Comparison of ENCODE assay signal across 21 cellular contexts in the genomic region with DNA sequence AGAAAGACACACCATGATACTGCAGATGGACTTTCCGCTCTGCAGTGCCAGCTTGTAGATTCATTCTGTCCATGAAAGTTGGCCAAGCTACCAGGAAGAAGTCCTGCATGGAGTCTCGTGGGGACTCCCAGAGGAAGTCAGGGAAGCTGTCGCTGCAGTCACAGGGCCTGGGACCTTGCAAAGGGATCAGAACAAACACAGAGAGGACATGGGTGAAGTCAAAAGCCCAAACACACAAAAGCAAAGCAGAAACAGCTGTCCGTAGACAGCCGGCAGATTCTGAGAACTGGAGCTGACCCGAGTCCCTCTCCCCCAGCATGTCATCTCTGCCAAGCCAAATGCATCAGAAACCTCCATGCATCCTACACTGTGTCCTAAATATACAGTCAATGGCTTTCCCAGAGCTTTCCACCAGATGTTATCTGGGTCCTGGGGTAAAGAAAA.
DNase-seq lines count a peak whose midpoint lies in the region; ATAC-seq and TF ChIP-seq lines count a peak whose summit lies in the region.
"Had no signal": no experiment of that assay in that cellular context is flagged by ENCODE, and none has a peak within 500 bp of the region (broad histone marks: within the 10 kb centered on the region; RNA-seq: fewer than 3 reads in every experiment).

No MANE protein-coding gene starts in this region.

- intact Hi-C loops in esophagus muscularis mucosa (cut with DNase I) (no loop called here), right lobe of liver (cut with DNase I) (no loop called here), spleen (cut with DNase I; ENCODE audit: low total_unique reads) (no loop called here)

- no peak for TF ChIP-seq EP300 in esophagus muscularis mucosa (IDR thresholded peaks at IDR 0.05)

- TF ChIP-seq POLR2A in esophagus muscularis mucosa (IDR thresholded peaks at IDR 0.05; ENCODE audit: low read depth) (no peak), right lobe of liver (IDR thresholded peaks at IDR 0.05) (no peak), spleen (IDR thresholded peaks at IDR 0.05) (no peak)

- DNase-seq in SK-N-DZ (ENCODE audit: low spot score) (peak; percentile 72), esophagus muscularis mucosa (ENCODE audit: extremely low spot score) (no peak), right lobe of liver (peak in 1 of 3 donors; percentile 19), spleen (no peak), NCI-H2029 treated with DMSO at 0.1 percent for 48 hours (lab: John Stamatoyannopoulos, UW) (no peak)
- DNase-seq: activated CD4-positive, alpha-beta T cell treated with anti-CD3 and anti-CD28 coated beads for 36 hours; mesendoderm; MM.1S; natural killer cell; NCI-H146; NCI-H748 treated with DMSO at 0.1 percent for 48 hours; stimulated activated CD4-positive, alpha-beta T cell treated with anti-CD3 and anti-CD28 coated beads, Interleukin-4, amount 100 ng/mL, for 1 hour; stomach; T-cell had no signal

- H3K9me3 ChIP-seq in esophagus muscularis mucosa: no peaks in the 10 kb centered on the region
- H3K9me3 ChIP-seq in right lobe of liver: no peaks in the 10 kb centered on the region
- H3K9me3 ChIP-seq in spleen: no peaks in the 10 kb centered on the region
- H3K9me3 ChIP-seq: stomach, vagina had no signal

- H3K27ac ChIP-seq in esophagus muscularis mucosa (replicated peaks in 1 of 4) (peak overlapping the region; percentile 29 to 73 (median 64)), right lobe of liver (no peak overlapping the region), spleen (peak overlapping the region in 5 of 8 donors; percentile 35 to 64 (median 44))
- H3K27ac ChIP-seq: HL-60, vagina had no signal

- H3K4me3 ChIP-seq in esophagus muscularis mucosa (no peak overlapping the region), right lobe of liver (no peak overlapping the region), spleen (no peak overlapping the region)
- H3K4me3 ChIP-seq: smooth muscle cell, stomach, vagina had no signal

- no peak for TF ChIP-seq CTCF in esophagus muscularis mucosa (IDR thresholded peaks at IDR 0.05)
- no peak for TF ChIP-seq CTCF in right lobe of liver (IDR thresholded peaks at IDR 0.05)
- TF ChIP-seq CTCF in spleen (IDR thresholded peaks at IDR 0.05 in 8 of 11, conservative IDR thresholded peaks at IDR 0.05 in 3 of 11): no peak

- 69% methylated on average over 6 of the region's 6 CpGs for WGBS in esophagus muscularis mucosa
- WGBS in right lobe of liver (ENCODE audit: insufficient coverage, low coverage, low lambda C conversion rate, missing lambda C conversion rate): 51% methylated on average over 6 of the region's 6 CpGs
- 53 to 66% (median 60%) methylated on average over 6 of the region's 6 CpGs for WGBS in spleen, 5 donors

- H3K27me3 ChIP-seq in esophagus muscularis mucosa: no peaks in the 10 kb centered on the region
- no peaks in the 10 kb centered on the region for H3K27me3 ChIP-seq in right lobe of liver
- H3K27me3 ChIP-seq in spleen (replicated peaks in 1 of 7): peaks cover 0 to 11% (median 0%) of the 10 kb centered on the region in 7 donors
- H3K27me3 ChIP-seq: stomach, vagina had no signal

- peaks cover 26 to 59% (median 42%) of the 10 kb centered on the region in 4 donors for H3K4me1 ChIP-seq in esophagus muscularis mucosa
- H3K4me1 ChIP-seq in right lobe of liver: peaks cover 0 to 11% (median 0%) of the 10 kb centered on the region in 4 donors
- peaks cover 0 to 37% (median 6%) of the 10 kb centered on the region in 6 donors for H3K4me1 ChIP-seq in spleen
- H3K4me1 ChIP-seq: vagina had no signal

- ATAC-seq in right lobe of liver (peak; percentile 15 to 51 (median 25)), HG03378 (IDR thresholded peaks at IDR 0.05; ENCODE audit: unreplicated experiment) (no peak), GM21737 (IDR thresholded peaks at IDR 0.05; ENCODE audit: unreplicated experiment) (no peak), GM19023 (IDR thresholded peaks at IDR 0.05; ENCODE audit: unreplicated experiment) (no peak)
- ATAC-seq: activated CD4-positive, alpha-beta T cell treated with anti-CD3 and anti-CD28 coated beads for 36 hours; activated T-helper 17 cell treated with anti-CD3 and anti-CD28 coated beads, Interleukin-2, amount 50 U/mL, for 72 hours; natural killer cell; T-cell had no signal

- peaks cover 32 to 90% (median 80%) of the 10 kb centered on the region in 4 donors for H3K36me3 ChIP-seq in esophagus muscularis mucosa
- H3K36me3 ChIP-seq in right lobe of liver: peaks cover 0 to 5% (median 0%) of the 10 kb centered on the region in 4 donors
- H3K36me3 ChIP-seq in spleen: peaks cover 0 to 48% (median 0%) of the 10 kb centered on the region in 6 donors

Comparison
In these comparisons a context has a peak if more than half of its experiments do, and no peak if none do; other contexts are left out.
1. H3K27ac ChIP-seq: peak in esophagus muscularis mucosa (4 of 4) and spleen (5 of 8); none in right lobe of liver (0 of 3).
2. ATAC-seq: peak in right lobe of liver (4 of 4); none in HG03378 (single experiment), GM21737 (single experiment) and GM19023 (single experiment).